In genomic region chr2:188892632-188893031, GRCh38 we compare ENCODE assay signal across 13 cellular contexts.
"Had no signal": no experiment of that assay in that cellular context is flagged by ENCODE, and none has a peak within 500 bp of the region (broad histone marks: within the 10 kb centered on the region; RNA-seq: fewer than 3 reads in every experiment).

No MANE protein-coding gene starts in this region.

- H3K36me3 Mint-ChIP-seq: activated CD4-positive, alpha-beta memory T cell treated with anti-CD3 and anti-CD28 coated beads for 36 hours; activated naive CD8-positive, alpha-beta T cell treated with anti-CD3 and anti-CD28 coated beads for 36 hours; memory B cell had no signal

- H3K4me3 Mint-ChIP-seq: activated CD4-positive, alpha-beta memory T cell treated with anti-CD3 and anti-CD28 coated beads for 36 hours; activated naive CD8-positive, alpha-beta T cell treated with anti-CD3 and anti-CD28 coated beads for 36 hours; activated T-cell treated with anti-CD3 and anti-CD28 coated beads, Interleukin-2, amount 50 U/mL, for 4 hours; memory B cell; neural crest cell had no signal

- H3K27ac ChIP-seq: parathyroid adenoma had no signal

- H3K36me3 ChIP-seq: tibial artery had no signal

- DNase-seq: activated CD4-positive, alpha-beta memory T cell treated with anti-CD3 and anti-CD28 coated beads for 36 hours; activated gamma-delta T cell; activated naive CD8-positive, alpha-beta T cell treated with anti-CD3 and anti-CD28 coated beads for 36 hours; activated T-cell treated with anti-CD3 and anti-CD28 coated beads, Interleukin-2, amount 50 U/mL, for 4 hours; aorta; head of caudate nucleus; retina; SHP77; tibial artery had no signal

- H3K27me3 ChIP-seq: tibial artery had no signal

- H3K27me3 Mint-ChIP-seq: activated CD4-positive, alpha-beta memory T cell treated with anti-CD3 and anti-CD28 coated beads for 36 hours; memory B cell had no signal

- H3K9ac ChIP-seq: parathyroid adenoma had no signal

- H3K27ac Mint-ChIP-seq: activated CD4-positive, alpha-beta memory T cell treated with anti-CD3 and anti-CD28 coated beads for 36 hours; activated naive CD8-positive, alpha-beta T cell treated with anti-CD3 and anti-CD28 coated beads for 36 hours; memory B cell had no signal

- H3K4me1 Mint-ChIP-seq: activated naive CD8-positive, alpha-beta T cell treated with anti-CD3 and anti-CD28 coated beads for 36 hours; memory B cell; neural crest cell had no signal

- H3K4me1 ChIP-seq: parathyroid adenoma had no signal

- H3K79me2 ChIP-seq: parathyroid adenoma had no signal

- H3K9me3 Mint-ChIP-seq: activated CD4-positive, alpha-beta memory T cell treated with anti-CD3 and anti-CD28 coated beads for 36 hours; activated naive CD8-positive, alpha-beta T cell treated with anti-CD3 and anti-CD28 coated beads for 36 hours had no signal

- H2AFZ ChIP-seq: parathyroid adenoma had no signal

- H3K4me3 ChIP-seq: skin epidermis, tibial artery had no signal
